In genomic region chr3:129592362-129593150, GRCh38 we compare ENCODE assay signal across 10 cellular contexts. TPM values are rescaled to one million over a fixed set of nuclear protein-coding genes. Genes with fewer than 3 reads are reported as not detected.
DNase-seq lines count a peak whose midpoint lies in the region; ATAC-seq, FAIRE-seq and TF ChIP-seq lines count a peak whose summit lies in the region.
"Had no signal": no experiment of that assay in that cellular context is flagged by ENCODE, and none has a peak within 500 bp of the region (broad histone marks: within the 10 kb centered on the region; RNA-seq: fewer than 3 reads in every experiment).

No MANE protein-coding gene starts in this region.

- no peaks in the 10 kb centered on the region for H3K9me3 ChIP-seq in T-helper 17 cell (ENCODE audit: control insufficient read depth, low read length, poor library complexity, severe bottlenecking)
- no peaks in the 10 kb centered on the region for H3K9me3 ChIP-seq in heart right ventricle
- no peaks in the 10 kb centered on the region for H3K9me3 ChIP-seq in pancreas

- H3K36me3 Mint-ChIP-seq in T-helper 17 cell (ENCODE audit: low read depth), result peaks cover 2% of the 10 kb centered on the region

- TF ChIP-seq CTCF in heart right ventricle (IDR thresholded peaks at IDR 0.05), result no peak
- TF ChIP-seq CTCF in pancreas (IDR thresholded peaks at IDR 0.05), result no peak

- DNase-seq in DMS53 (lab: John Stamatoyannopoulos, UW), result peak; percentile 67
- no peak for DNase-seq in T-helper 17 cell
- DNase-seq in heart right ventricle, result peak; percentile 85 to 88
- peak in 1 of 6 donors; percentile 26 for DNase-seq in pancreas
- no peak for DNase-seq in mucosa of gallbladder (ENCODE audit: low spot score)
- DNase-seq in H54 (ENCODE audit: insufficient read length, low spot score), result no peak
- no peak for DNase-seq in cerebellar cortex (ENCODE audit: low spot score)
- DNase-seq: NCI-H446 had no signal

- no peak for ATAC-seq in T-helper 17 cell
- peak; percentile 6 to 57 (median 24) for ATAC-seq in heart right ventricle
- peak in 3 of 4 donors; percentile 4 to 55 (median 23) for ATAC-seq in pancreas
- ATAC-seq in GM19324 (IDR thresholded peaks at IDR 0.05; ENCODE audit: low FRiP score, unreplicated experiment), result no peak

- H3K27ac Mint-ChIP-seq in T-helper 17 cell, result peak overlapping the region; percentile 92

- H3K27me3 Mint-ChIP-seq in T-helper 17 cell, result no peaks in the 10 kb centered on the region

- H3K36me3 ChIP-seq in heart right ventricle, result peaks cover 0 to 25% (median 0%) of the 10 kb centered on the region in 9 donors
- H3K36me3 ChIP-seq in pancreas, result no peaks in the 10 kb centered on the region

- H3K27ac ChIP-seq in heart right ventricle, result peak overlapping the region; percentile 86 to 99 (median 92)
- peak overlapping the region in 3 of 4 donors; percentile 8 to 62 (median 62) for H3K27ac ChIP-seq in pancreas

- WGBS in heart right ventricle, 2 donors, result 26 to 40% methylated on average over 26 of the region's 26 CpGs
- WGBS in pancreas, 2 donors, result 58 to 65% methylated on average over 25 to 26 of the region's 26 CpGs

- FAIRE-seq in pancreas (lab: Jason Lieb, UNC), result no peak
- no peak for FAIRE-seq in H54 (lab: Jason Lieb, UNC)

- peaks cover 46 to 100% (median 96%) of the 10 kb centered on the region in 9 donors for H3K4me1 ChIP-seq in heart right ventricle
- H3K4me1 ChIP-seq in pancreas, result peaks cover 0 to 3% (median 0%) of the 10 kb centered on the region in 3 donors

- H3K4me3 Mint-ChIP-seq in T-helper 17 cell, result peak overlapping the region; percentile 91

- peaks cover 31% of the 10 kb centered on the region for H3K4me1 Mint-ChIP-seq in T-helper 17 cell

- no peaks in the 10 kb centered on the region for H3K27me3 ChIP-seq in heart right ventricle
- no peaks in the 10 kb centered on the region for H3K27me3 ChIP-seq in pancreas

- TF ChIP-seq POLR2A in H54 (IDR thresholded peaks at IDR 0.05; ENCODE audit: low read depth, low read length), result no peak

- H3K4me3 ChIP-seq in heart right ventricle (peak overlapping the region in 8 of 10 donors; percentile 8 to 37 (median 28)), pancreas (no peak overlapping the region)

- intact Hi-C loops in heart right ventricle (cut with DNase I), result loop anchor here in 2 of 10 donors (5.0 to 10.0 kb wide), 2 partner anchors 35 to 98 kb away; no protein-coding TSS in a partner anchor
- intact Hi-C loops in pancreas (cut with DNase I), result no loop called here

RNA-seq across cellular contexts. Expression of gene PLXND1, which starts 13.9 kb away (rescaled TPM):
- total RNA-seq in T-helper 17 cell (100 to 1,000 TPM in 1 of 2 donors, 10 to 100 TPM in 1; 78.8 to 152 TPM), heart right ventricle (100 to 1,000 TPM in 1 of 10 donors, 10 to 100 TPM in 9; 40.9 to 106 (median 62.8) TPM), pancreas (10 to 100 TPM; 15.5 to 48.5 (median 21.7) TPM), mucosa of gallbladder (82.2 TPM)
- polyA plus RNA-seq in heart right ventricle (100 to 1,000 TPM in 1 of 2 donors, 10 to 100 TPM in 1; 71.2 to 169 TPM), pancreas (10 to 100 TPM; 52.5 to 66.2 TPM)

RNA-seq across cellular contexts. Expression of gene H1-8, which starts 49.6 kb away (rescaled TPM):
- total RNA-seq in T-helper 17 cell, result not detected
- not detected for total RNA-seq in heart right ventricle
- polyA plus RNA-seq in heart right ventricle, result not detected
- not detected for total RNA-seq in pancreas
- polyA plus RNA-seq in pancreas, result not detected
- not detected for total RNA-seq in mucosa of gallbladder
- total RNA-seq: dermis microvascular lymphatic vessel endothelial cell had no signal

Comparison
In these comparisons a context has a peak if more than half of its experiments do, and no peak if none do; other contexts are left out.
1. DNase-seq: peak in DMS53 (single experiment) and heart right ventricle (2 of 2); none in T-helper 17 cell (0 of 3), mucosa of gallbladder (single experiment), H54 (single experiment) and cerebellar cortex (single experiment).
2. ATAC-seq: peak in heart right ventricle (8 of 8) and pancreas (3 of 4); none in T-helper 17 cell (single experiment) and GM19324 (single experiment).
3. H3K4me3 ChIP-seq: peak in heart right ventricle (8 of 10); none in pancreas (0 of 4).